ENCODE assay signal across 1 cellular context in the genomic region with DNA sequence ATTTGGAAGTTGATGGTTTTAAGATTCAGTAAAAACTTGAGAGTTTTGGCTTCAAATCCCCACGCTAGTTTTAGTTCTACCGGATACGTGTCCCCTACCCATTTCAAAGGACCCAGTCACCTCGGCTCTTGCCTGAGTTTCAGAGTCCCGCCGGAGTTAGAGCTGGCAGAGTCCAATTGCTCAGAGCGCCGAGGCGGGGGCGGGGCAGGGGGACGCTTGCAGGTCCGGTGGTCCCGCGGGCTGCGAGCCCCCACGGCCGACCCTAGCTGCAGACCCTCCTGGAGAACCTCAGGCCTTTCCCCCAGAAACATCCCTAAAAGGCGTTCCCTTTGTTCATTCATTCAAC.
TF ChIP-seq lines count a peak whose summit lies in the region.

No MANE protein-coding gene starts in this region.

TF ChIP-seq in HepG2, 621 proteins besides CTCF, POLR2A, EP300 and RAD21 (continued from another document and continues in another):
- TF ChIP-seq AHDC1 (CRISPR knock-in tag; IDR thresholded peaks at IDR 0.05; ENCODE audit: borderline replicate concordance) = no peak; the same call in 1 of the 2 replicates
- no peak for TF ChIP-seq NFATC3 (CRISPR knock-in tag; IDR thresholded peaks at IDR 0.05)
- no peak for TF ChIP-seq ATF7 (IDR thresholded peaks at IDR 0.05)
- TF ChIP-seq ATF7 (CRISPR knock-in tag; IDR thresholded peaks at IDR 0.05) = no peak
- TF ChIP-seq, protein P1, sequence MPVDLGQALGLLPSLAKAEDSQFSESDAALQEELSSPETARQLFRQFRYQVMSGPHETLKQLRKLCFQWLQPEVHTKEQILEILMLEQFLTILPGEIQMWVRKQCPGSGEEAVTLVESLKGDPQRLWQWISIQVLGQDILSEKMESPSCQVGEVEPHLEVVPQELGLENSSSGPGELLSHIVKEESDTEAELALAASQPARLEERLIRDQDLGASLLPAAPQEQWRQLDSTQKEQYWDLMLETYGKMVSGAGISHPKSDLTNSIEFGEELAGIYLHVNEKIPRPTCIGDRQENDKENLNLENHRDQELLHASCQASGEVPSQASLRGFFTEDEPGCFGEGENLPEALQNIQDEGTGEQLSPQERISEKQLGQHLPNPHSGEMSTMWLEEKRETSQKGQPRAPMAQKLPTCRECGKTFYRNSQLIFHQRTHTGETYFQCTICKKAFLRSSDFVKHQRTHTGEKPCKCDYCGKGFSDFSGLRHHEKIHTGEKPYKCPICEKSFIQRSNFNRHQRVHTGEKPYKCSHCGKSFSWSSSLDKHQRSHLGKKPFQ (CRISPR knock-in tag; IDR thresholded peaks at IDR 0.05; ENCODE audit: insufficient replicate concordance) = peak; percentile 79
- TF ChIP-seq MAF1 (CRISPR knock-in tag; IDR thresholded peaks at IDR 0.05; ENCODE audit: borderline replicate concordance) = 0 out of 2 replicates have a peak, but pooled peaks have one; percentile 29
- no peak for TF ChIP-seq ZNF180 (CRISPR knock-in tag; IDR thresholded peaks at IDR 0.05; ENCODE audit: borderline replicate concordance, low read depth)
- TF ChIP-seq ZSCAN21 (CRISPR knock-in tag; IDR thresholded peaks at IDR 0.05; ENCODE audit: borderline replicate concordance) = 0 out of 2 replicates have a peak, but pooled peaks have one; percentile 4
- no peak for TF ChIP-seq NR2C2 (CRISPR knock-in tag; IDR thresholded peaks at IDR 0.05; ENCODE audit: borderline replicate concordance)
- no peak for TF ChIP-seq ZNF839 (CRISPR knock-in tag; IDR thresholded peaks at IDR 0.05; ENCODE audit: borderline replicate concordance)
- TF ChIP-seq RBFOX2 (IDR thresholded peaks at IDR 0.05; ENCODE audit: low read depth, low read length) = peak; percentile 79
- no peak for TF ChIP-seq IRX3 (CRISPR knock-in tag; IDR thresholded peaks at IDR 0.05; ENCODE audit: borderline replicate concordance, low read depth)
- TF ChIP-seq ELF1 (CRISPR knock-in tag; IDR thresholded peaks at IDR 0.05) = no peak
- TF ChIP-seq ZNF282 (IDR thresholded peaks at IDR 0.05; ENCODE audit: partially characterized antibody) = no peak
- TF ChIP-seq ZNF549 (CRISPR knock-in tag; IDR thresholded peaks at IDR 0.05) = 0 out of 2 replicates have a peak, but pooled peaks have one; percentile 23
- no peak for TF ChIP-seq ZNF224 (CRISPR knock-in tag; IDR thresholded peaks at IDR 0.05)
- TF ChIP-seq ZNF431 (CRISPR knock-in tag; IDR thresholded peaks at IDR 0.05; ENCODE audit: borderline replicate concordance, low read depth) = no peak
- TF ChIP-seq ATRX (CRISPR knock-in tag; IDR thresholded peaks at IDR 0.05; ENCODE audit: borderline replicate concordance) = no peak
- no peak for TF ChIP-seq ZNF143 (CRISPR knock-in tag; IDR thresholded peaks at IDR 0.05)
- TF ChIP-seq ZNF597 (CRISPR knock-in tag; IDR thresholded peaks at IDR 0.05) = no peak
- no peak for TF ChIP-seq ZNF644 (CRISPR knock-in tag; IDR thresholded peaks at IDR 0.05; ENCODE audit: low read depth)
- 0 out of 2 replicates have a peak, but pooled peaks have one; percentile 1 for TF ChIP-seq HOXA5 (CRISPR knock-in tag; IDR thresholded peaks at IDR 0.05)
- TF ChIP-seq RBM39 (IDR thresholded peaks at IDR 0.05; ENCODE audit: low read depth, low read length, poor library complexity, severe bottlenecking) = no peak
- TF ChIP-seq EHMT2 (IDR thresholded peaks at IDR 0.05; ENCODE audit: borderline replicate concordance, low read depth, low read length) = no peak
- TF ChIP-seq KLF13 (CRISPR knock-in tag; IDR thresholded peaks at IDR 0.05) = peak; percentile 10; the same call in 1 of the 2 replicates
- TF ChIP-seq CREBL2 (CRISPR knock-in tag; IDR thresholded peaks at IDR 0.05; ENCODE audit: borderline replicate concordance) = no peak
- TF ChIP-seq, protein P2, sequence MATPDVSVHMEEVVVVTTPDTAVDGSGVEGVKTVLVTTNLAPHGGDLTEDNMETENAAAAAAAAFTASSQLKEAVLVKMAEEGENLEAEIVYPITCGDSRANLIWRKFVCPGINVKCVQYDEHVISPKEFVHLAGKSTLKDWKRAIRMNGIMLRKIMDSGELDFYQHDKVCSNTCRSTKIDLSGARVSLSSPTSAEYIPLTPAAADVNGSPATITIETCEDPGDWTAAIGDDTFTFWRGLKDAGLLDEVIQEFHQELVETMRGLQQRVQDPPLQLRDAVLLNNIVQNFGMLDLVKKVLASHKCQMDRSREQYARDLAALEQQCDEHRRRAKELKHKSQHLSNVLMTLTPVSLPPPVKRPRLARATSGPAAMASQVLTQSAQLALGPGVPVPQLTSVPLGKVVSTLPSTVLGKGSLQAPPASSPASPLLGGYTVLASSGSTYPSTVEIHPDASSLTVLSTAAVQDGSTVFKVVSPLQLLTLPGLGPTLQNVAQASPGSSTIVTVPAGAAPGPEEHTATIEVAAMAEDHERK (CRISPR knock-in tag; IDR thresholded peaks at IDR 0.05; ENCODE audit: low read depth) = no peak
- TF ChIP-seq TIGD3 (CRISPR knock-in tag; IDR thresholded peaks at IDR 0.05; ENCODE audit: borderline replicate concordance) = no peak
- peak; percentile 27; the same call in 1 of the 2 replicates for TF ChIP-seq ZNF292 (CRISPR knock-in tag; IDR thresholded peaks at IDR 0.05; ENCODE audit: borderline replicate concordance, low read depth)
- no peak for TF ChIP-seq ZNF160 (CRISPR knock-in tag; IDR thresholded peaks at IDR 0.05)
- no peak for TF ChIP-seq SOX13 (IDR thresholded peaks at IDR 0.05)
- TF ChIP-seq SOX13 (CRISPR knock-in tag; conservative IDR thresholded peaks at IDR 0.05 in 1 of 2, IDR thresholded peaks at IDR 0.05 in 1 of 2) = no peak
- no peak for TF ChIP-seq SMAD3 (CRISPR knock-in tag; IDR thresholded peaks at IDR 0.05)
- TF ChIP-seq, protein P3, sequence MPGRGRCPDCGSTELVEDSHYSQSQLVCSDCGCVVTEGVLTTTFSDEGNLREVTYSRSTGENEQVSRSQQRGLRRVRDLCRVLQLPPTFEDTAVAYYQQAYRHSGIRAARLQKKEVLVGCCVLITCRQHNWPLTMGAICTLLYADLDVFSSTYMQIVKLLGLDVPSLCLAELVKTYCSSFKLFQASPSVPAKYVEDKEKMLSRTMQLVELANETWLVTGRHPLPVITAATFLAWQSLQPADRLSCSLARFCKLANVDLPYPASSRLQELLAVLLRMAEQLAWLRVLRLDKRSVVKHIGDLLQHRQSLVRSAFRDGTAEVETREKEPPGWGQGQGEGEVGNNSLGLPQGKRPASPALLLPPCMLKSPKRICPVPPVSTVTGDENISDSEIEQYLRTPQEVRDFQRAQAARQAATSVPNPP (CRISPR knock-in tag; IDR thresholded peaks at IDR 0.05) = no peak
- TF ChIP-seq UBTF (CRISPR knock-in tag; IDR thresholded peaks at IDR 0.05) = no peak
- no peak for TF ChIP-seq TGIF2 (CRISPR knock-in tag; IDR thresholded peaks at IDR 0.05)
- TF ChIP-seq, protein P4, sequence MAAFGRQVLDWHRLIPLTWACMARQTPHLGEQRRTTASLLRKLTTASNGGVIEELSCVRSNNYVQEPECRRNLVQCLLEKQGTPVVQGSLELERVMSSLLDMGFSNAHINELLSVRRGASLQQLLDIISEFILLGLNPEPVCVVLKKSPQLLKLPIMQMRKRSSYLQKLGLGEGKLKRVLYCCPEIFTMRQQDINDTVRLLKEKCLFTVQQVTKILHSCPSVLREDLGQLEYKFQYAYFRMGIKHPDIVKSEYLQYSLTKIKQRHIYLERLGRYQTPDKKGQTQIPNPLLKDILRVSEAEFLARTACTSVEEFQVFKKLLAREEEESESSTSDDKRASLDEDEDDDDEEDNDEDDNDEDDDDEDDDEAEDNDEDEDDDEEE (CRISPR knock-in tag; IDR thresholded peaks at IDR 0.05) = no peak
- TF ChIP-seq TCF12 (IDR thresholded peaks at IDR 0.05) = no peak
- TF ChIP-seq TCF12 (CRISPR knock-in tag; IDR thresholded peaks at IDR 0.05) = no peak
- no peak for TF ChIP-seq ZNF780A (CRISPR knock-in tag; IDR thresholded peaks at IDR 0.05)
- no peak for TF ChIP-seq ETV6 (CRISPR knock-in tag; conservative IDR thresholded peaks at IDR 0.05)
- TF ChIP-seq, protein P5, sequence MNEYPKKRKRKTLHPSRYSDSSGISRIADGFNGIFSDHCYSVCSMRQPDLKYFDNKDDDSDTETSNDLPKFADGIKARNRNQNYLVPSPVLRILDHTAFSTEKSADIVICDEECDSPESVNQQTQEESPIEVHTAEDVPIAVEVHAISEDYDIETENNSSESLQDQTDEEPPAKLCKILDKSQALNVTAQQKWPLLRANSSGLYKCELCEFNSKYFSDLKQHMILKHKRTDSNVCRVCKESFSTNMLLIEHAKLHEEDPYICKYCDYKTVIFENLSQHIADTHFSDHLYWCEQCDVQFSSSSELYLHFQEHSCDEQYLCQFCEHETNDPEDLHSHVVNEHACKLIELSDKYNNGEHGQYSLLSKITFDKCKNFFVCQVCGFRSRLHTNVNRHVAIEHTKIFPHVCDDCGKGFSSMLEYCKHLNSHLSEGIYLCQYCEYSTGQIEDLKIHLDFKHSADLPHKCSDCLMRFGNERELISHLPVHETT (CRISPR knock-in tag; conservative IDR thresholded peaks at IDR 0.05) = no peak
- TF ChIP-seq ZNF546 (CRISPR knock-in tag; conservative IDR thresholded peaks at IDR 0.05) = no peak; the same call in 1 of the 2 replicates
- no peak; the same call in 1 of the 2 replicates for TF ChIP-seq KMT2B (CRISPR knock-in tag; IDR thresholded peaks at IDR 0.05)
- TF ChIP-seq PRMT3 (CRISPR knock-in tag; IDR thresholded peaks at IDR 0.05; ENCODE audit: borderline replicate concordance, low read depth) = no peak
- no peak for TF ChIP-seq STAG1 (CRISPR knock-in tag; IDR thresholded peaks at IDR 0.05)
- no peak for TF ChIP-seq ZNF326 (CRISPR knock-in tag; IDR thresholded peaks at IDR 0.05; ENCODE audit: borderline replicate concordance)
- no peak for TF ChIP-seq ZNF331 (CRISPR knock-in tag; IDR thresholded peaks at IDR 0.05)
